Comparison of ENCODE assay signal across 8 cellular contexts in genomic region chrX:12771445-12772069, GRCh38. TPM values are rescaled to one million over a fixed set of nuclear protein-coding genes. Genes with fewer than 3 reads are reported as not detected.
DNase-seq lines count a peak whose midpoint lies in the region; ATAC-seq, FAIRE-seq and TF ChIP-seq lines count a peak whose summit lies in the region.

No MANE protein-coding gene starts in this region.

- H3K27me3 ChIP-seq in adrenal gland = peaks cover 50% of the 10 kb centered on the region
- H3K27me3 ChIP-seq in keratinocyte (ENCODE audit: control insufficient read depth, extremely low read depth, insufficient read depth, low read length) = no peaks in the 10 kb centered on the region

- no peaks in the 10 kb centered on the region for H3K36me3 Mint-ChIP-seq in T-cell

- no peak for FAIRE-seq in keratinocyte (lab: Jason Lieb, UNC)

- peak; percentile 99 for ATAC-seq in GM19043 (IDR thresholded peaks at IDR 0.05; ENCODE audit: low read depth, unreplicated experiment)
- ATAC-seq in HG03159 (IDR thresholded peaks at IDR 0.05; ENCODE audit: unreplicated experiment) = peak; percentile 99
- peak; percentile 98 to 100 (median 100) for ATAC-seq in T-cell (replicated peaks in 1 of 4)

- intact Hi-C loops in adrenal gland (cut with DNase I) = no loop called here

- TF ChIP-seq CTCF in adrenal gland (IDR thresholded peaks at IDR 0.05) (peak in 3 of 6 experiments; percentile 10 to 49 (median 38)), keratinocyte (optimal IDR thresholded peaks at IDR 0.05 in 1 of 3, IDR thresholded peaks at IDR 0.05 in 1 of 3, conservative IDR thresholded peaks at IDR 0.05 in 1 of 3; ENCODE audit: extremely low read depth in 1 of 3, insufficient read depth in 2 of 3, low read length in 3 of 3) (peak; percentile 56 to 87 (median 81))

- no peak overlapping the region for H2AFZ ChIP-seq in keratinocyte (ENCODE audit: control insufficient read depth, low read length)

- dilution Hi-C loops in keratinocyte (cut with MboI; ENCODE audit: extremely low pct_ligation_motif_present, low sequenced_read_pairs) = no loop called here

- H3K27me3 Mint-ChIP-seq in T-cell = peaks cover 5 to 41% of the 10 kb centered on the region in 2 donors

- DNase-seq in Ammon's horn (ENCODE audit: low spot score) (peak; percentile 7), T-cell (peak; percentile 33 to 76 (median 61)), adrenal gland (peak in 4 of 7 donors; percentile 14 to 40 (median 28)), keratinocyte (ENCODE audit: low read depth, low spot score) (no peak), hippocampal formation (lab: John Stamatoyannopoulos, UW) (no peak)
- DNase-seq in stimulated activated CD8-positive, alpha-beta memory T cell treated with anti-CD3 and anti-CD28 coated beads, Interleukin-12 subunit alpha, Interleukin-12 subunit beta, amount 100 ng/mL, for 1 hour (ENCODE audit: low read depth) = peak; percentile 31

- H3K9me3 Mint-ChIP-seq in T-cell = no peaks in the 10 kb centered on the region

- H3K79me2 ChIP-seq in keratinocyte (ENCODE audit: control insufficient read depth, insufficient read depth, low read length) = no peaks in the 10 kb centered on the region

- 30 to 46% (median 40%) methylated on average over 10 to 22 of the region's 22 CpGs for WGBS in adrenal gland, 4 donors

- H3K27ac ChIP-seq in adrenal gland = no peak overlapping the region
- no peak overlapping the region for H3K27ac ChIP-seq in keratinocyte (ENCODE audit: control insufficient read depth, insufficient read depth, low read length)

- H3K4me3 Mint-ChIP-seq in T-cell = peak overlapping the region in 1 of 3 donors; percentile 17

- H3K4me3 ChIP-seq in adrenal gland = no peak overlapping the region
- no peak overlapping the region for H3K4me3 ChIP-seq in keratinocyte (ENCODE audit: control insufficient read depth in 2 of 3, extremely low read depth in 1 of 3, insufficient read depth in 2 of 3, low read depth in 1 of 3, low read length in 3 of 3)

- no peaks in the 10 kb centered on the region for H3K9me3 ChIP-seq in adrenal gland (replicated peaks in 1 of 3)
- no peaks in the 10 kb centered on the region for H3K9me3 ChIP-seq in keratinocyte (ENCODE audit: control insufficient read depth, low read depth, low read length)

- H4K20me1 ChIP-seq in keratinocyte (ENCODE audit: control insufficient read depth, extremely low read depth, insufficient read depth, low read length) = no peaks in the 10 kb centered on the region

- H3K27ac Mint-ChIP-seq in T-cell = no peak overlapping the region

- POLR2A ChIA-PET in T-cell (lab: Charles Lee) = no interaction called here

- TF ChIP-seq POLR2A in adrenal gland (IDR thresholded peaks at IDR 0.05) = no peak

- no peak overlapping the region for H3K4me2 ChIP-seq in keratinocyte (ENCODE audit: control insufficient read depth, extremely low read depth, insufficient read depth, low read depth, low read length)

- no peaks in the 10 kb centered on the region for H3K9me1 ChIP-seq in keratinocyte (ENCODE audit: control insufficient read depth, extremely low read depth, insufficient read depth, low read length)

- peaks cover 6 to 10% (median 9%) of the 10 kb centered on the region in 3 donors for H3K4me1 Mint-ChIP-seq in T-cell

- H3K4me1 ChIP-seq in adrenal gland (replicated peaks in 1 of 2) = no peaks in the 10 kb centered on the region
- no peaks in the 10 kb centered on the region for H3K4me1 ChIP-seq in keratinocyte (ENCODE audit: control insufficient read depth, extremely low read depth, insufficient read depth, low read length)

- H3K36me3 ChIP-seq in adrenal gland (replicated peaks in 1 of 2) (no peaks in the 10 kb centered on the region), keratinocyte (ENCODE audit: control insufficient read depth in 2 of 2, extremely low read depth in 1 of 2, insufficient read depth in 2 of 2, low read length in 2 of 2) (no peaks in the 10 kb centered on the region)

- CTCF ChIA-PET in T-cell (lab: Charles Lee) = interaction anchor here (0.6 to 2.0 kb wide), 17 partner anchors 9 to 1641 kb away, joined by 3 to 20 read pairs (median 5); partner anchors contain the start of gene PRPS2 (in 1 of the 2)

- H3K9ac ChIP-seq in keratinocyte (ENCODE audit: control insufficient read depth, extremely low read depth, insufficient read depth, low read length) = no peak overlapping the region

RNA-seq across cellular contexts. Expression of gene PRPS2, which starts 19.7 kb away (rescaled TPM):
- total RNA-seq in T-cell (10 to 100 TPM; 20.9 to 31.6 (median 30.6) TPM), adrenal gland (100 to 1,000 TPM in 3 of 8 donors, 10 to 100 TPM in 5; 22.3 to 317 (median 82.1) TPM)
- polyA plus RNA-seq in adrenal gland (100 to 1,000 TPM in 1 of 3 donors, 10 to 100 TPM in 2; 36.9 to 102 (median 83.5) TPM), keratinocyte (16.9 to 28.4 TPM (median 27.2 TPM) in 3 replicates)
- polyA plus RNA-seq in keratinocyte (2011; ENCODE audit: low read depth) = 11.1 TPM
- polyA plus RNA-seq in keratinocyte (2011; cell fraction: cytosol; rRNA removed) = 21.1 and 24.2 TPM in 2 replicates
- polyA plus RNA-seq in keratinocyte (2011; cell fraction: nucleus; rRNA removed) = 11.4 and 12.8 TPM in 2 replicates
- 18.0 and 38.4 TPM in 2 replicates for polyA plus RNA-seq in keratinocyte (2012; ENCODE audit: low replicate concordance)
- 22.9 to 41.9 TPM (median 38.8 TPM) in 3 replicates for polyA minus RNA-seq in keratinocyte
- polyA minus RNA-seq in keratinocyte (2011; cell fraction: cytosol; rRNA and poly(A)+ RNA removed) = 46.8 TPM
- polyA minus RNA-seq in keratinocyte (2011; cell fraction: nucleus; rRNA and poly(A)+ RNA removed) = 6.9 and 8.0 TPM in 2 replicates

Comparison
In these comparisons a context has a peak if more than half of its experiments do, and no peak if none do; other contexts are left out.
1. DNase-seq: peak in Ammon's horn (single experiment), T-cell (34 of 34), adrenal gland (4 of 7) and stimulated activated CD8-positive, alpha-beta memory T cell treated with anti-CD3 and anti-CD28 coated beads, Interleukin-12 subunit alpha, Interleukin-12 subunit beta, amount 100 ng/mL, for 1 hour (single experiment); none in keratinocyte (single experiment) and hippocampal formation (0 of 2).
2. Peak in every context shown above with its lines, with median percentiles within 50 percentile points of each other: ATAC-seq.